Comparison of ENCODE assay signal across 14 cellular contexts in genomic region chr16:2485811-2486507, GRCh38. TPM values are rescaled to one million over a fixed set of nuclear protein-coding genes. Genes with fewer than 3 reads are reported as not detected.
"Had no signal": no experiment of that assay in that cellular context is flagged by ENCODE, and none has a peak within 500 bp of the region (broad histone marks: within the 10 kb centered on the region; RNA-seq: fewer than 3 reads in every experiment).

No MANE protein-coding gene starts in this region.

- H3K27me3 ChIP-seq: gastrocnemius medialis, ovary, thyroid gland, vagina had no signal

- H3K9me3 ChIP-seq: gastrocnemius medialis, ovary, thyroid gland, vagina had no signal

- H3K4me3 ChIP-seq: gastrocnemius medialis, ovary, thyroid gland, vagina had no signal

- H3K27ac ChIP-seq: epithelial cell of prostate, gastrocnemius medialis, ovary, vagina had no signal

- H3K27me3 Mint-ChIP-seq: effector memory CD8-positive, alpha-beta T cell; memory B cell had no signal

- H3K9me3 Mint-ChIP-seq: activated T-helper 1 cell treated with anti-CD3 and anti-CD28 coated beads, Interleukin-12 subunit alpha, Interleukin-12 subunit beta, Interleukin-2, Interleukin-4 antibody, amounts not matched to agents 30 ng/mL and 10 ng/mL and 1 ng/mL, durations not matched to agents 14 hours and 24 hours and 36 hours; effector memory CD8-positive, alpha-beta T cell; memory B cell; nephron progenitor cell had no signal

- DNase-seq: activated CD4-positive, alpha-beta T cell treated with anti-CD3 and anti-CD28 coated beads for 48 hours; activated naive CD4-positive, alpha-beta T cell treated with Interleukin-2 at 50 U/mL for 16 hours; central memory CD4-positive, alpha-beta T cell; cortex of kidney; effector memory CD8-positive, alpha-beta T cell; gastrocnemius medialis; nephron progenitor cell; ovary; stimulated activated CD4-positive, alpha-beta T cell treated with anti-CD3 and anti-CD28 coated beads, Interleukin-4, amount 100 ng/mL, for 4 hours; thyroid gland had no signal

- H3K4me3 Mint-ChIP-seq: activated T-helper 1 cell treated with anti-CD3 and anti-CD28 coated beads, Interleukin-12 subunit alpha, Interleukin-12 subunit beta, Interleukin-2, Interleukin-4 antibody, amounts not matched to agents 30 ng/mL and 10 ng/mL and 1 ng/mL, durations not matched to agents 14 hours and 24 hours and 36 hours had no signal

- ATAC-seq: gastrocnemius medialis had no signal

- H3K36me3 ChIP-seq: gastrocnemius medialis, ovary, thyroid gland, vagina had no signal

RNA-seq across cellular contexts. Expression of gene NTN3, which starts 14.9 kb away (rescaled TPM):
- total RNA-seq: activated T-helper 1 cell treated with anti-CD3 and anti-CD28 coated beads, Interleukin-12 subunit alpha, Interleukin-12 subunit beta, Interleukin-2, Interleukin-4 antibody, amounts not matched to agents 30 ng/mL and 10 ng/mL and 1 ng/mL, durations not matched to agents 14 hours and 24 hours and 36 hours; gastrocnemius medialis; vagina had no signal
